In the genomic region with DNA sequence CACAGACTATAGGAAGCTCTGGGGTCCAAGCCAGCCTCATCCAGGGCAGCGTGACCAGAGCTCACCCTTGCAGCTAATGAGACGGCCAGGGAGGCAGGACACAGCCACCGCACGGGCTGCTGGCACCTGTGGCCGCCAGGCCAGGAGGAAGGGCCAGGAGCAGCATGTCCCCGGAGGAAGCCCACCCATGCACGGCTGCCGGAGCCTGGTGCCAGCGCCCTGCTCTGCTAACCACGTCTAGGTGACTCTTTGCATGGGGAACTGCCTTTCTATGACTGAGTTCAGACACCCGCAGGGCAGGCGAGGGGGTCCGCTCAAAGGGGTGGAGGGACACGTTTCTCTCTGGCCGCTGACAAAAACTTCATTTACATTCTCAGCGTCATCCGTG, we compare ENCODE assay signal across 21 cellular contexts.
DNase-seq lines count a peak whose midpoint lies in the region; ATAC-seq, FAIRE-seq and TF ChIP-seq lines count a peak whose summit lies in the region.
"Had no signal": no experiment of that assay in that cellular context is flagged by ENCODE, and none has a peak within 500 bp of the region (broad histone marks: within the 10 kb centered on the region; RNA-seq: fewer than 3 reads in every experiment).

No MANE protein-coding gene starts in this region.

- H3K27ac ChIP-seq in RWPE1 (peak overlapping the region; percentile 63), mesenchymal stem cell (ENCODE audit: low read length, poor library complexity, severe bottlenecking) (no peak overlapping the region), small intestine (ENCODE audit: low read depth in 1 of 2, low read length in 1 of 2) (no peak overlapping the region)
- H3K27ac ChIP-seq: 22Rv1; A549; BLaER1 treated with 17β-estradiol and CSF1 and Interleukin-3, amounts not matched to agents 10 nM and 100 nM; C4-2B had no signal

- no peak overlapping the region for H2BK120ac ChIP-seq in mesenchymal stem cell (ENCODE audit: low read depth, low read length)

- no peaks in the 10 kb centered on the region for H3K9me3 Mint-ChIP-seq in stimulated activated naive B cell treated with anti-CD40 and anti-IgM and Interleukin-4, amounts not matched to agents 10 μg/mL and 1 μg/mL and 100 μg/mL, for 72 hours
- H3K9me3 Mint-ChIP-seq: CD4-positive, alpha-beta T cell; CD8-positive, alpha-beta T cell had no signal

- H3K36me3 ChIP-seq in mesenchymal stem cell (ENCODE audit: control insufficient read depth in 1 of 2, insufficient read depth in 2 of 2, low read depth in 1 of 2, low read length in 2 of 2): peaks cover 25 to 100% of the 10 kb centered on the region in 2 experiments
- peaks cover 0 to 15% of the 10 kb centered on the region in 2 donors for H3K36me3 ChIP-seq in small intestine (ENCODE audit: control insufficient read depth in 2 of 2, insufficient read depth in 2 of 2, low read length in 2 of 2)

- no peak overlapping the region for H4K8ac ChIP-seq in mesenchymal stem cell (ENCODE audit: low read length)

- CTCF ChIA-PET in RWPE1 (lab: Yijun Ruan, JAX): interaction anchor here (0.6 kb wide), 1 partner anchor 31 kb away, joined by 3 read pairs; no protein-coding TSS in a partner anchor

- H3K4me3 ChIP-seq in mesenchymal stem cell (ENCODE audit: insufficient read depth in 1 of 2, low read depth in 1 of 2, low read length in 2 of 2) (no peak overlapping the region), small intestine (ENCODE audit: low read depth in 1 of 2, low read length in 2 of 2) (no peak overlapping the region)
- H3K4me3 ChIP-seq: A549; BLaER1 treated with 17β-estradiol and CSF1 and Interleukin-3, amounts not matched to agents 10 nM and 100 nM had no signal

- H3K4me3 Mint-ChIP-seq in stimulated activated naive B cell treated with anti-CD40 and anti-IgM and Interleukin-4, amounts not matched to agents 10 μg/mL and 1 μg/mL and 100 μg/mL, for 72 hours: no peak overlapping the region
- H3K4me3 Mint-ChIP-seq: B cell; CD4-positive, alpha-beta T cell; CD8-positive, alpha-beta T cell had no signal

- no peak for ATAC-seq in stimulated activated naive B cell treated with anti-CD40 and anti-IgM and Interleukin-4, amounts not matched to agents 10 μg/mL and 1 μg/mL and 100 μg/mL, for 72 hours (replicated peaks)
- no peak for ATAC-seq in GM21786 (IDR thresholded peaks at IDR 0.05; ENCODE audit: unreplicated experiment)
- ATAC-seq: A549; CD8-positive, alpha-beta T cell had no signal

- no peak overlapping the region for H3K4ac ChIP-seq in mesenchymal stem cell (ENCODE audit: low read depth in 1 of 2, low read length in 2 of 2)

- H3K23ac ChIP-seq in mesenchymal stem cell (ENCODE audit: low read length in 2 of 2): no peak overlapping the region

- 95% methylated on average over 17 of the region's 17 CpGs for WGBS in mesenchymal stem cell
- WGBS in small intestine, 3 donors: 91 to 98% (median 93%) methylated on average over 17 of the region's 17 CpGs

- H3K4me1 Mint-ChIP-seq in stimulated activated naive B cell treated with anti-CD40 and anti-IgM and Interleukin-4, amounts not matched to agents 10 μg/mL and 1 μg/mL and 100 μg/mL, for 72 hours: peaks cover 5 to 16% of the 10 kb centered on the region in 2 donors
- H3K4me1 Mint-ChIP-seq: B cell had no signal

- H3K79me1 ChIP-seq in mesenchymal stem cell (replicated peaks; ENCODE audit: low read length, poor library complexity, severe bottlenecking): peaks cover 75% of the 10 kb centered on the region

- no peak overlapping the region for H2AK5ac ChIP-seq in mesenchymal stem cell (ENCODE audit: low read length, severe bottlenecking)

- H2AFZ ChIP-seq in mesenchymal stem cell (ENCODE audit: low read depth, low read length): no peak overlapping the region

- peak overlapping the region; percentile 20 for H3K27ac Mint-ChIP-seq in stimulated activated naive B cell treated with anti-CD40 and anti-IgM and Interleukin-4, amounts not matched to agents 10 μg/mL and 1 μg/mL and 100 μg/mL, for 72 hours
- H3K27ac Mint-ChIP-seq: B cell; CD4-positive, alpha-beta T cell; CD8-positive, alpha-beta T cell had no signal

- H3K9ac ChIP-seq in mesenchymal stem cell (ENCODE audit: low read length): no peak overlapping the region

- H4K91ac ChIP-seq in mesenchymal stem cell (ENCODE audit: low read length): no peak overlapping the region

- H3K27me3 Mint-ChIP-seq in stimulated activated naive B cell treated with anti-CD40 and anti-IgM and Interleukin-4, amounts not matched to agents 10 μg/mL and 1 μg/mL and 100 μg/mL, for 72 hours: no peaks in the 10 kb centered on the region
- H3K27me3 Mint-ChIP-seq: B cell; CD4-positive, alpha-beta T cell had no signal

- H3K9me3 ChIP-seq in mesenchymal stem cell (ENCODE audit: control insufficient read depth, low read length): no peaks in the 10 kb centered on the region
- H3K9me3 ChIP-seq in small intestine (ENCODE audit: control insufficient read depth, low read depth): no peaks in the 10 kb centered on the region
- H3K9me3 ChIP-seq: A549; BLaER1 treated with 17β-estradiol and CSF1 and Interleukin-3, amounts not matched to agents 10 nM and 100 nM; Caco-2 had no signal

- no peak for TF ChIP-seq CTCF in RWPE1 (conservative IDR thresholded peaks at IDR 0.05; ENCODE audit: low read depth)

- no peak for FAIRE-seq in small intestine (lab: Jason Lieb, UNC)
- FAIRE-seq: A549, D721Med, G401.6, GM12891, GM19239 had no signal

- POLR2A ChIA-PET in RWPE1 (lab: Yijun Ruan, JAX; ENCODE audit: low non-redundant PET): no interaction called here

- no peak overlapping the region for H2BK12ac ChIP-seq in mesenchymal stem cell (ENCODE audit: low read length in 2 of 2)

- DNase-seq in RWPE1 (ENCODE audit: low spot score) (no peak), mesenchymal stem cell (no peak), small intestine (no peak)
- no peak for DNase-seq in stimulated activated naive B cell treated with anti-CD40 and anti-IgM and Interleukin-4, amounts not matched to agents 10 μg/mL and 1 μg/mL and 100 μg/mL, for 72 hours
- DNase-seq: AML-193; Caco-2; Calu3; CD4-positive, alpha-beta T cell; DMS79 treated with DMSO at 0.1 percent for 48 hours; GF-D8 had no signal

- H2BK5ac ChIP-seq in mesenchymal stem cell (ENCODE audit: low read depth, low read length, poor library complexity, severe bottlenecking): no peak overlapping the region

- H3K18ac ChIP-seq in mesenchymal stem cell (ENCODE audit: low read depth in 1 of 2, low read length in 2 of 2): no peak overlapping the region

- H3K4me1 ChIP-seq in mesenchymal stem cell (ENCODE audit: control insufficient read depth, insufficient read depth, low read depth, low read length) (peaks cover 28% of the 10 kb centered on the region), small intestine (ENCODE audit: control insufficient read depth in 2 of 2, insufficient read depth in 1 of 2, low read depth in 1 of 2, low read length in 1 of 2) (no peaks in the 10 kb centered on the region)
- H3K4me1 ChIP-seq: A549, Caco-2 had no signal

- no peak overlapping the region for H3K14ac ChIP-seq in mesenchymal stem cell (ENCODE audit: low read length in 2 of 2)

- no peak overlapping the region for H3K4me2 ChIP-seq in mesenchymal stem cell (ENCODE audit: low read length, poor library complexity, severe bottlenecking)
- H3K4me2 ChIP-seq: A549 had no signal

- H2BK15ac ChIP-seq in mesenchymal stem cell (ENCODE audit: low read depth, poor library complexity, severe bottlenecking): peak overlapping the region; percentile 38

- H3K27me3 ChIP-seq in mesenchymal stem cell (ENCODE audit: control insufficient read depth in 1 of 2, insufficient read depth in 1 of 2, low read length in 2 of 2): no peaks in the 10 kb centered on the region
- H3K27me3 ChIP-seq in small intestine (ENCODE audit: control insufficient read depth in 2 of 2, insufficient read depth in 2 of 2, low read length in 2 of 2): no peaks in the 10 kb centered on the region
- H3K27me3 ChIP-seq: BLaER1 treated with 17β-estradiol and CSF1 and Interleukin-3, amounts not matched to agents 10 nM and 100 nM had no signal

- H3K36me3 Mint-ChIP-seq in stimulated activated naive B cell treated with anti-CD40 and anti-IgM and Interleukin-4, amounts not matched to agents 10 μg/mL and 1 μg/mL and 100 μg/mL, for 72 hours: peaks cover 47 to 66% of the 10 kb centered on the region in 2 donors
- H3K36me3 Mint-ChIP-seq: CD8-positive, alpha-beta T cell had no signal
